ENCODE assay signal across 8 cellular contexts in genomic region chr7:150941983-150942590, GRCh38. TPM values are rescaled to one million over a fixed set of nuclear protein-coding genes. Genes with fewer than 3 reads are reported as not detected.
DNase-seq lines count a peak whose midpoint lies in the region; ATAC-seq lines count a peak whose summit lies in the region.

No MANE protein-coding gene starts in this region.

- ATAC-seq in GM18870 (IDR thresholded peaks at IDR 0.05; ENCODE audit: unreplicated experiment) = no peak

- no peaks in the 10 kb centered on the region for H3K27me3 ChIP-seq in stomach smooth muscle (ENCODE audit: control insufficient read depth in 1 of 2, insufficient read depth in 2 of 2, low read length in 2 of 2)

- DNase-seq in DMS79 treated with DMSO at 0.1 percent for 48 hours (lab: John Stamatoyannopoulos, UW) (peak; percentile 76), MV-4-11 (lab: John Stamatoyannopoulos, UW) (peak; percentile 24), islet precursor cell (peak; percentile 61), cortex of kidney (lab: John Stamatoyannopoulos, UW) (no peak), kidney glomerular epithelial cell (lab: John Stamatoyannopoulos, UW) (no peak)
- peak; percentile 73 for DNase-seq in activated CD4-positive, alpha-beta memory T cell treated with anti-CD3 and anti-CD28 coated beads, Interleukin-2, amount 10 ng/mL, durations not matched to agents 7 days and 5 days

- peaks cover 36% of the 10 kb centered on the region for H3K4me1 Mint-ChIP-seq in activated CD4-positive, alpha-beta memory T cell treated with anti-CD3 and anti-CD28 coated beads, Interleukin-2, amount 10 ng/mL, durations not matched to agents 7 days and 5 days

- H3K27ac Mint-ChIP-seq in activated CD4-positive, alpha-beta memory T cell treated with anti-CD3 and anti-CD28 coated beads, Interleukin-2, amount 10 ng/mL, durations not matched to agents 7 days and 5 days = no peak overlapping the region

- peaks cover 2% of the 10 kb centered on the region for H3K27me3 Mint-ChIP-seq in activated CD4-positive, alpha-beta memory T cell treated with anti-CD3 and anti-CD28 coated beads, Interleukin-2, amount 10 ng/mL, durations not matched to agents 7 days and 5 days

- no peak overlapping the region for H3K4me3 Mint-ChIP-seq in activated CD4-positive, alpha-beta memory T cell treated with anti-CD3 and anti-CD28 coated beads, Interleukin-2, amount 10 ng/mL, durations not matched to agents 7 days and 5 days

- POLR2A ChIA-PET in activated CD4-positive, alpha-beta memory T cell treated with anti-CD3 and anti-CD28 coated beads, Interleukin-2, amount 10 ng/mL, durations not matched to agents 7 days and 5 days (lab: Charles Lee) = no interaction called here

- peaks cover 2 to 4% of the 10 kb centered on the region in 2 donors for H3K36me3 ChIP-seq in stomach smooth muscle (ENCODE audit: control insufficient read depth in 2 of 2, insufficient read depth in 2 of 2, low read length in 2 of 2)

- no peaks in the 10 kb centered on the region for H3K36me3 Mint-ChIP-seq in activated CD4-positive, alpha-beta memory T cell treated with anti-CD3 and anti-CD28 coated beads, Interleukin-2, amount 10 ng/mL, durations not matched to agents 7 days and 5 days (ENCODE audit: low read depth)

- H3K4me3 ChIP-seq in stomach smooth muscle (ENCODE audit: low read length in 2 of 2) = no peak overlapping the region

- peak overlapping the region; percentile 53 for H3K27ac ChIP-seq in stomach smooth muscle (ENCODE audit: low read length)

- CTCF ChIA-PET in activated CD4-positive, alpha-beta memory T cell treated with anti-CD3 and anti-CD28 coated beads, Interleukin-2, amount 10 ng/mL, durations not matched to agents 7 days and 5 days (lab: Charles Lee) = no interaction called here

- H3K9me3 ChIP-seq in stomach smooth muscle (ENCODE audit: control insufficient read depth in 2 of 2, low read length in 2 of 2) = no peaks in the 10 kb centered on the region

- H3K4me1 ChIP-seq in stomach smooth muscle (ENCODE audit: control insufficient read depth, insufficient read depth, low read length) = peaks cover 59% of the 10 kb centered on the region

- H3K9me3 Mint-ChIP-seq in activated CD4-positive, alpha-beta memory T cell treated with anti-CD3 and anti-CD28 coated beads, Interleukin-2, amount 10 ng/mL, durations not matched to agents 7 days and 5 days = no peaks in the 10 kb centered on the region

- no peak overlapping the region for H3K9ac ChIP-seq in stomach smooth muscle (ENCODE audit: low read length in 2 of 2)

RNA-seq across cellular contexts. Expression of gene KCNH2, which starts 36.0 kb away (rescaled TPM):
- under 1 TPM; 0.15 to 0.38 TPM for total RNA-seq in activated CD4-positive, alpha-beta memory T cell treated with anti-CD3 and anti-CD28 coated beads, Interleukin-2, amount 10 ng/mL, durations not matched to agents 7 days and 5 days

RNA-seq across cellular contexts. Expression of gene NOS3, which starts 48.7 kb away (rescaled TPM):
- 10 to 100 TPM; 27.7 to 30.2 TPM for total RNA-seq in activated CD4-positive, alpha-beta memory T cell treated with anti-CD3 and anti-CD28 coated beads, Interleukin-2, amount 10 ng/mL, durations not matched to agents 7 days and 5 days

Comparison
In these comparisons a context has a peak if more than half of its experiments do, and no peak if none do; other contexts are left out.
1. DNase-seq: peak in DMS79 treated with DMSO at 0.1 percent for 48 hours (single experiment), MV-4-11 (single experiment), activated CD4-positive, alpha-beta memory T cell treated with anti-CD3 and anti-CD28 coated beads, Interleukin-2, amount 10 ng/mL, durations not matched to agents 7 days and 5 days (single experiment) and islet precursor cell (single experiment); none in cortex of kidney (single experiment) and kidney glomerular epithelial cell (single experiment).